ENCODE assay signal across 26 cellular contexts in the genomic region with DNA sequence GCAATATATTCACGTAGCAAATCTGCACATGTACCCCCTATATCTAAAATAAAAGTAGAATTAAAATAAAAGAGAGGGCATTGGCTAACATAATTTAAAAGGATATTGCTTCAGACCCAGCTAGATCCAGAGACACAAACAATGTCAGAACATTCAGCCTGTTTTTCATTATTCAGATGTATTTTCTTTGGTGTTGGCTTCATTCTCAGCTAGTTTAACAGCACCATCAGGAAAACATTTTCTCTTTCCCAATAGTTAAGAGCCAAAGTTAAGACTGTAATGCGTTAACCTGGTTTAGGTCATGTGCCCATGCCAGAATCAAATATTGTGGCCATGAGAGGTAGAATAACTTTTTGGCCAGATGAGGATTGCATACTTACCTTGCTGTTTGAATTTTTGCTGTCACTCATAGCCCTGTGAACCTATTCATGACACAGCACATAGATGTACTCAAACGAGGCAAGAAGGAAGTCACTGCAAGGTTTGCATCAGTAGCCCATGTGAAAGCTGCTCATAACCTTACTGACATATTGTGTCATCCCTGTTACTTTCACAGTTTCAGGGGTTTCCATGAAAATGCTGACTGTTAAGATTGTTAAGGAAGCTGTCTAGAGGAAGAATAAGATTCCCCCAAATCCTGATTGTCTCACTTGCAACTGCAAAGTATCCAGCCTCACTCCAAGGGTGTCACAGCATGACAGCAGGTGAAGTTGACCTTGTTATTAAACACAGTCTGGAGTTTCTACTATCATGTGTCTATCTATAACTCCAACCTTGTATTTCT.
"Had no signal": no experiment of that assay in that cellular context is flagged by ENCODE, and none has a peak within 500 bp of the region (broad histone marks: within the 10 kb centered on the region; RNA-seq: fewer than 3 reads in every experiment).

No MANE protein-coding gene starts in this region.

- DNase-seq: activated CD4-positive, alpha-beta T cell treated with anti-CD3 and anti-CD28 coated beads, Interleukin-2, amount 10 ng/mL, durations not matched to agents 24 days and 14 days; activated CD4-positive, alpha-beta T cell treated with anti-CD3 and anti-CD28 coated beads, Interleukin-2, amount 50 U/mL, for 4 hours; activated CD8-positive, alpha-beta T cell treated with anti-CD3 and anti-CD28 coated beads for 36 hours; activated gamma-delta T cell; activated naive CD4-positive, alpha-beta T cell treated with Interleukin-2 at 50 U/mL for 16 hours; activated naive CD8-positive, alpha-beta T cell treated with anti-CD3 and anti-CD28 coated beads, Interleukin-2, amount 10 ng/mL, durations not matched to agents 7 days and 5 days; activated T-cell treated with anti-CD3 and anti-CD28 coated beads, Interleukin-2, amount 50 U/mL, for 1 hour; activated T-cell treated with anti-CD3 and anti-CD28 coated beads, Interleukin-2, amount 50 U/mL, for 72 hours; adrenal gland; body of pancreas; caudate nucleus; cerebellar nuclear complex; NCI-H1105; NCI-H1436; NCI-H1694 treated with DMSO at 0.1 percent for 48 hours; NCI-H2029; NCI-H345; NCI-H524 treated with DMSO at 0.1 percent for 48 hours; SHP77; SJCRH30 had no signal

- H3K27me3 ChIP-seq: adrenal gland, body of pancreas, SJCRH30 had no signal

- ATAC-seq: activated CD8-positive, alpha-beta T cell treated with anti-CD3 and anti-CD28 coated beads for 36 hours; activated T-cell treated with anti-CD3 and anti-CD28 coated beads, Interleukin-2, amount 50 U/mL, for 72 hours; activated T-helper 17 cell treated with anti-CD3 and anti-CD28 coated beads, Interleukin-2, amount 50 U/mL, for 72 hours; body of pancreas; Panc1 had no signal

- H3K4me1 ChIP-seq: adrenal gland, body of pancreas had no signal

- H3K36me3 ChIP-seq: adrenal gland, SJCRH30 had no signal

- H3K9ac ChIP-seq: KMS-11 had no signal

- H3K4me3 ChIP-seq: adrenal gland, body of pancreas, SJCRH30, SK-N-MC had no signal

- FAIRE-seq: bronchial epithelial cell, TTC549 had no signal

- H3K9me3 ChIP-seq: adrenal gland, body of pancreas, SJCRH30 had no signal
